ENCODE assay signal across 18 cellular contexts in genomic region chr2:28439127-28439526, GRCh38. TPM values are rescaled to one million over a fixed set of nuclear protein-coding genes. Genes with fewer than 3 reads are reported as not detected.
DNase-seq lines count a peak whose midpoint lies in the region; ATAC-seq, FAIRE-seq and TF ChIP-seq lines count a peak whose summit lies in the region.
"Had no signal": no experiment of that assay in that cellular context is flagged by ENCODE, and none has a peak within 500 bp of the region (broad histone marks: within the 10 kb centered on the region; RNA-seq: fewer than 3 reads in every experiment).

No MANE protein-coding gene starts in this region.

- peak overlapping the region; percentile 47 for H3K27ac Mint-ChIP-seq in activated CD4-positive, alpha-beta T cell treated with anti-CD3 and anti-CD28 coated beads, Interleukin-2, amount 10 ng/mL, durations not matched to agents 24 days and 14 days
- no peak overlapping the region for H3K27ac Mint-ChIP-seq in activated CD4-positive, alpha-beta T cell treated with anti-CD3 and anti-CD28 coated beads for 36 hours
- no peak overlapping the region for H3K27ac Mint-ChIP-seq in progenitor cell of endocrine pancreas
- H3K27ac Mint-ChIP-seq: H9 had no signal

- H3K4me3 Mint-ChIP-seq in activated CD4-positive, alpha-beta T cell treated with anti-CD3 and anti-CD28 coated beads, Interleukin-2, amount 10 ng/mL, durations not matched to agents 24 days and 14 days, result no peak overlapping the region
- H3K4me3 Mint-ChIP-seq in activated CD4-positive, alpha-beta T cell treated with anti-CD3 and anti-CD28 coated beads for 36 hours, result no peak overlapping the region
- no peak overlapping the region for H3K4me3 Mint-ChIP-seq in progenitor cell of endocrine pancreas (ENCODE audit: low read depth)
- H3K4me3 Mint-ChIP-seq: CD14-positive monocyte; CD4-positive, alpha-beta memory T cell; H9 had no signal

- H3K4me2 ChIP-seq in H1 (ENCODE audit: insufficient read depth in 1 of 2, low read depth in 2 of 2, low read length in 2 of 2), result no peak overlapping the region
- H3K4me2 ChIP-seq: BLaER1 had no signal

- H3K79me2 ChIP-seq in H1 (ENCODE audit: control insufficient read depth in 1 of 2, insufficient read depth in 2 of 2, low read length in 2 of 2), result no peaks in the 10 kb centered on the region

- no peak for TF ChIP-seq EP300 in H1 (IDR thresholded peaks at IDR 0.05; ENCODE audit: borderline replicate concordance in 1 of 2, low read depth in 2 of 2, low read length in 2 of 2)

- no peak for ATAC-seq in activated CD4-positive, alpha-beta T cell treated with anti-CD3 and anti-CD28 coated beads for 36 hours
- no peak for ATAC-seq in GM21526 (IDR thresholded peaks at IDR 0.05; ENCODE audit: low FRiP score, unreplicated experiment)

- TF ChIP-seq CTCF in RWPE1 (conservative IDR thresholded peaks at IDR 0.05; ENCODE audit: low read depth), result no peak
- no peak for TF ChIP-seq CTCF in H1 (IDR thresholded peaks at IDR 0.05; ENCODE audit: control extremely low read depth in 1 of 3, insufficient read depth in 1 of 3, low read depth in 1 of 3, low read length in 3 of 3)
- no peak for TF ChIP-seq CTCF in progenitor cell of endocrine pancreas (IDR thresholded peaks at IDR 0.05; ENCODE audit: unreplicated experiment)

- peaks cover 0 to 1% of the 10 kb centered on the region in 2 experiments for H4K20me1 ChIP-seq in H1 (replicated peaks in 1 of 2; ENCODE audit: control insufficient read depth in 1 of 2, insufficient read depth in 2 of 2, low read length in 2 of 2)
- H4K20me1 ChIP-seq: BLaER1 had no signal

- peaks cover 13% of the 10 kb centered on the region for H3K9me3 Mint-ChIP-seq in activated CD4-positive, alpha-beta T cell treated with anti-CD3 and anti-CD28 coated beads, Interleukin-2, amount 10 ng/mL, durations not matched to agents 24 days and 14 days
- H3K9me3 Mint-ChIP-seq in activated CD4-positive, alpha-beta T cell treated with anti-CD3 and anti-CD28 coated beads for 36 hours (ENCODE audit: low read depth), result peaks cover 2% of the 10 kb centered on the region
- H3K9me3 Mint-ChIP-seq in progenitor cell of endocrine pancreas (ENCODE audit: low read depth), result no peaks in the 10 kb centered on the region
- H3K9me3 Mint-ChIP-seq: CD14-positive monocyte, H9 had no signal

- no peak overlapping the region for H3K56ac ChIP-seq in H1 (replicated peaks; ENCODE audit: insufficient read length, low read depth, low read length)

- no peak overlapping the region for H2BK15ac ChIP-seq in H1 (ENCODE audit: low read length)

- no peak overlapping the region for H3K14ac ChIP-seq in H1 (ENCODE audit: insufficient read length)

- H4K8ac ChIP-seq in H1 (ENCODE audit: extremely low read depth, insufficient read depth, low read length), result 0 out of 2 replicates have a peak overlapping the region, but pooled peaks have one; percentile 4

- H2BK20ac ChIP-seq in H1 (ENCODE audit: low read length), result no peak overlapping the region

- no peak overlapping the region for H3K23ac ChIP-seq in H1 (ENCODE audit: insufficient read length)

- no peaks in the 10 kb centered on the region; the same call in 1 of the 2 replicates for H3K23me2 ChIP-seq in H1 (ENCODE audit: low read depth, low read length)

- peaks cover 2% of the 10 kb centered on the region for H3K36me3 Mint-ChIP-seq in activated CD4-positive, alpha-beta T cell treated with anti-CD3 and anti-CD28 coated beads, Interleukin-2, amount 10 ng/mL, durations not matched to agents 24 days and 14 days (ENCODE audit: low read depth)
- H3K36me3 Mint-ChIP-seq in activated CD4-positive, alpha-beta T cell treated with anti-CD3 and anti-CD28 coated beads for 36 hours (ENCODE audit: low read depth), result peaks cover 2% of the 10 kb centered on the region
- H3K36me3 Mint-ChIP-seq in progenitor cell of endocrine pancreas (ENCODE audit: insufficient read depth), result no peaks in the 10 kb centered on the region
- H3K36me3 Mint-ChIP-seq: CD14-positive monocyte; CD4-positive, alpha-beta memory T cell had no signal

- peaks cover 40% of the 10 kb centered on the region for H3K4me1 Mint-ChIP-seq in activated CD4-positive, alpha-beta T cell treated with anti-CD3 and anti-CD28 coated beads, Interleukin-2, amount 10 ng/mL, durations not matched to agents 24 days and 14 days
- peaks cover 28% of the 10 kb centered on the region for H3K4me1 Mint-ChIP-seq in activated CD4-positive, alpha-beta T cell treated with anti-CD3 and anti-CD28 coated beads for 36 hours
- H3K4me1 Mint-ChIP-seq in progenitor cell of endocrine pancreas (ENCODE audit: low read depth), result peaks cover 10% of the 10 kb centered on the region

- H3K27me3 Mint-ChIP-seq in activated CD4-positive, alpha-beta T cell treated with anti-CD3 and anti-CD28 coated beads, Interleukin-2, amount 10 ng/mL, durations not matched to agents 24 days and 14 days, result no peaks in the 10 kb centered on the region
- H3K27me3 Mint-ChIP-seq in activated CD4-positive, alpha-beta T cell treated with anti-CD3 and anti-CD28 coated beads for 36 hours, result no peaks in the 10 kb centered on the region
- no peaks in the 10 kb centered on the region for H3K27me3 Mint-ChIP-seq in progenitor cell of endocrine pancreas

- H2BK5ac ChIP-seq in H1 (ENCODE audit: low read depth, low read length), result no peak overlapping the region

- H3K18ac ChIP-seq in H1 (ENCODE audit: extremely low read depth, low read length), result no peak overlapping the region

- H3K36me3 ChIP-seq in H1 (ENCODE audit: control insufficient read depth in 2 of 4, insufficient read depth in 4 of 4, low read length in 3 of 4), result no peaks in the 10 kb centered on the region
- H3K36me3 ChIP-seq: BLaER1 had no signal

- intact Hi-C loops in activated CD4-positive, alpha-beta T cell treated with anti-CD3 and anti-CD28 coated beads, Interleukin-2, amount 10 ng/mL, durations not matched to agents 24 days and 14 days (cut with micrococcal nuclease), result no loop called here
- intact Hi-C loops in activated CD4-positive, alpha-beta T cell treated with anti-CD3 and anti-CD28 coated beads for 36 hours (cut with DNase I, micrococcal nuclease), result no loop called here

- DNase-seq in activated CD4-positive, alpha-beta T cell treated with anti-CD3 and anti-CD28 coated beads, Interleukin-2, amount 10 ng/mL, durations not matched to agents 24 days and 14 days, result no peak
- DNase-seq in activated CD4-positive, alpha-beta T cell treated with anti-CD3 and anti-CD28 coated beads for 36 hours, result no peak
- no peak for DNase-seq in RWPE1 (ENCODE audit: low spot score)
- DNase-seq in H1 (ENCODE audit: low read depth in 1 of 2, low spot score in 2 of 2), result no peak
- no peak for DNase-seq in progenitor cell of endocrine pancreas (ENCODE audit: low spot score, unreplicated experiment)
- DNase-seq in NCI-H1417 treated with DMSO at 0.1 percent for 48 hours (lab: John Stamatoyannopoulos, UW), result no peak
- DNase-seq: CD4-positive, alpha-beta memory T cell; DMS153; DMS79; GDM1; GOT3; H9 had no signal

- no peak overlapping the region for H3K4me3 ChIP-seq in H1 (ENCODE audit: extremely low read depth in 1 of 4, insufficient read depth in 2 of 4, low read depth in 3 of 4, low read length in 4 of 4)
- H3K4me3 ChIP-seq: BLaER1 had no signal

- TF ChIP-seq POLR2A in H1 (IDR thresholded peaks at IDR 0.05; ENCODE audit: control extremely low read depth in 1 of 2, low read depth in 2 of 2, low read length in 2 of 2), result no peak

- H3K27me3 ChIP-seq in H1 (replicated peaks in 1 of 4; ENCODE audit: control insufficient read depth in 3 of 4, extremely low read depth in 1 of 4, insufficient read depth in 3 of 4, low read length in 3 of 4), result no peaks in the 10 kb centered on the region
- H3K27me3 ChIP-seq: BLaER1 had no signal

- H3K9ac ChIP-seq in H1 (replicated peaks in 1 of 4; ENCODE audit: extremely low read depth in 1 of 4, low read depth in 3 of 4, low read length in 3 of 4), result no peak overlapping the region; a peak in 1 of 7 replicates
- H3K9ac ChIP-seq: BLaER1 had no signal

- no peaks in the 10 kb centered on the region; a peak in 1 of 7 replicates for H3K4me1 ChIP-seq in H1 (replicated peaks in 1 of 4; ENCODE audit: control insufficient read depth in 3 of 4, insufficient read depth in 4 of 4, low read length in 3 of 4)
- H3K4me1 ChIP-seq: BLaER1 had no signal

- 92% methylated on average over 5 of the region's 5 CpGs; no CpG with 5 or more reads in 1 of the 2 experiments for WGBS in H1 (ENCODE audit: extremely low coverage in 1 of 2, insufficient coverage in 1 of 2, insufficient read length in 1 of 2, insufficient replicate concordance in 2 of 2, low coverage in 1 of 2, low lambda C conversion rate in 2 of 2, missing lambda C conversion rate in 1 of 2), 2 experiments

- no peak overlapping the region for H2BK120ac ChIP-seq in H1 (replicated peaks; ENCODE audit: low read depth, low read length)

- POLR2A ChIA-PET in activated CD4-positive, alpha-beta T cell treated with anti-CD3 and anti-CD28 coated beads for 36 hours (lab: Charles Lee), result no interaction called here
- POLR2A ChIA-PET in RWPE1 (lab: Yijun Ruan, JAX; ENCODE audit: low non-redundant PET), result no interaction called here
- POLR2A ChIA-PET in H1 (lab: Charles Lee; ENCODE audit: partially characterized antibody), result no interaction called here

- no peaks in the 10 kb centered on the region for H3K79me1 ChIP-seq in H1 (ENCODE audit: low read depth, low read length)

- H3K4ac ChIP-seq in H1 (replicated peaks; ENCODE audit: insufficient read length, low read depth, low read length), result no peak overlapping the region

- no peak for TF ChIP-seq RAD21 in H1 (IDR thresholded peaks at IDR 0.05 in 1 of 2, conservative IDR thresholded peaks at IDR 0.05 in 1 of 2; ENCODE audit: low read depth in 2 of 2, low read length in 2 of 2)

- H3K9me3 ChIP-seq in H1 (ENCODE audit: insufficient read depth in 2 of 2, low read depth in 1 of 2, low read length in 1 of 2), result 0 out of 4 replicates have a peak, but pooled peaks cover 0 to 3% of the 10 kb centered on the region in 2 experiments
- H3K9me3 ChIP-seq: BLaER1 had no signal

- no peak overlapping the region for H2BK12ac ChIP-seq in H1 (ENCODE audit: low read depth, low read length)

- FAIRE-seq in H1 (lab: Jason Lieb, UNC), result no peak
- FAIRE-seq: GM12892, GM18507 had no signal

- H3K27ac ChIP-seq in RWPE1, result peak overlapping the region; percentile 99
- no peak overlapping the region for H3K27ac ChIP-seq in H1 (ENCODE audit: low read depth, low read length)
- H3K27ac ChIP-seq: 22Rv1, BLaER1 had no signal

- H2AFZ ChIP-seq in H1 (ENCODE audit: low read length), result no peak overlapping the region

- no peak overlapping the region for H4K5ac ChIP-seq in H1 (ENCODE audit: insufficient read length, low read depth, low read length)

- CTCF ChIA-PET in activated CD4-positive, alpha-beta T cell treated with anti-CD3 and anti-CD28 coated beads for 36 hours (lab: Charles Lee), result no interaction called here
- CTCF ChIA-PET in RWPE1 (lab: Yijun Ruan, JAX) (no interaction called here), H1 (lab: Charles Lee; ENCODE audit: partially characterized antibody) (interaction anchor here (1.0 kb wide), 1 partner anchor 13 kb away, joined by 3 read pairs; no protein-coding TSS in a partner anchor)

- H2AK5ac ChIP-seq in H1 (ENCODE audit: low read depth, low read length), result no peak overlapping the region

- H4K91ac ChIP-seq in H1 (replicated peaks; ENCODE audit: insufficient read length, low read length), result no peak overlapping the region

RNA-seq across cellular contexts. Expression of gene FOSL2, which starts 46.5 kb away (rescaled TPM):
- total RNA-seq in activated CD4-positive, alpha-beta T cell treated with anti-CD3 and anti-CD28 coated beads, Interleukin-2, amount 10 ng/mL, durations not matched to agents 24 days and 14 days, result 73.2 and 80.6 TPM in 2 replicates
- total RNA-seq in activated CD4-positive, alpha-beta T cell treated with anti-CD3 and anti-CD28 coated beads for 36 hours, result 100 to 1,000 TPM; 135 to 225 TPM
- total RNA-seq in H1 (2021; fragmentation: NEBNext Ultra II Directional; extraction: Animal tissue kit (Norgen Biotek cat#: 25700)), result 4.5 and 5.5 TPM in 2 replicates
- 1.5 TPM in 2 replicates for polyA plus RNA-seq in H1 (2011; rRNA removed)
- 1.5 TPM for polyA plus RNA-seq in H1 (2011; cell fraction: cytosol; rRNA removed)
- polyA plus RNA-seq in H1 (2011; cell fraction: nucleus; rRNA removed), result 2.2 TPM
- polyA plus RNA-seq in H1 (2012, experiment 1 of 2), result 2.6 to 2.8 TPM (median 2.6 TPM) in 4 replicates
- 1.9 TPM for polyA plus RNA-seq in H1 (2012, experiment 2 of 2)
- polyA plus RNA-seq in H1 (2013, experiment 1 of 2), result 0.89 TPM
- 0.90 TPM for polyA plus RNA-seq in H1 (2013, experiment 2 of 2)
- polyA minus RNA-seq in H1 (2011; rRNA and poly(A)+ RNA removed), result 2.7 and 3.0 TPM in 2 replicates
- 2.6 TPM for polyA minus RNA-seq in H1 (2011; cell fraction: cytosol; rRNA and poly(A)+ RNA removed)
- polyA minus RNA-seq in H1 (2011; cell fraction: nucleus; rRNA and poly(A)+ RNA removed), result 4.0 TPM
- total RNA-seq in progenitor cell of endocrine pancreas, result 38.4 and 42.5 TPM in 2 replicates

RNA-seq across cellular contexts. Expression of gene PLB1, which starts 56.7 kb away (rescaled TPM):
- 0.63 and 1.8 TPM in 2 replicates for total RNA-seq in activated CD4-positive, alpha-beta T cell treated with anti-CD3 and anti-CD28 coated beads, Interleukin-2, amount 10 ng/mL, durations not matched to agents 24 days and 14 days
- 1 to 10 TPM in 1 of 2 experiments, under 1 TPM in 1; 0.87 to 1.1 TPM for total RNA-seq in activated CD4-positive, alpha-beta T cell treated with anti-CD3 and anti-CD28 coated beads for 36 hours
- 0.15 and 0.20 TPM in 2 replicates for total RNA-seq in H1 (2021; fragmentation: NEBNext Ultra II Directional; extraction: Animal tissue kit (Norgen Biotek cat#: 25700))
- 0.08 and 0.36 TPM in 2 replicates for polyA plus RNA-seq in H1 (2011; rRNA removed)
- 0.16 TPM for polyA plus RNA-seq in H1 (2011; cell fraction: cytosol; rRNA removed)
- polyA plus RNA-seq in H1 (2011; cell fraction: nucleus; rRNA removed), result 0.16 TPM
- 0.08 to 0.33 TPM (median 0.25 TPM) in 4 replicates for polyA plus RNA-seq in H1 (2012, experiment 1 of 2)
- 0.05 TPM for polyA plus RNA-seq in H1 (2012, experiment 2 of 2)
- 0.20 TPM for polyA plus RNA-seq in H1 (2013, experiment 1 of 2)
- 0.11 TPM for polyA plus RNA-seq in H1 (2013, experiment 2 of 2)
- 0.28 and 0.83 TPM in 2 replicates for polyA minus RNA-seq in H1 (2011; rRNA and poly(A)+ RNA removed)
- polyA minus RNA-seq in H1 (2011; cell fraction: cytosol; rRNA and poly(A)+ RNA removed), result not detected
- polyA minus RNA-seq in H1 (2011; cell fraction: nucleus; rRNA and poly(A)+ RNA removed), result 0.10 TPM
- 0.65 and 0.78 TPM in 2 replicates for total RNA-seq in progenitor cell of endocrine pancreas
- total RNA-seq: H9 had no signal
